1 cellular context compared by ENCODE assay signal in the genomic region with DNA sequence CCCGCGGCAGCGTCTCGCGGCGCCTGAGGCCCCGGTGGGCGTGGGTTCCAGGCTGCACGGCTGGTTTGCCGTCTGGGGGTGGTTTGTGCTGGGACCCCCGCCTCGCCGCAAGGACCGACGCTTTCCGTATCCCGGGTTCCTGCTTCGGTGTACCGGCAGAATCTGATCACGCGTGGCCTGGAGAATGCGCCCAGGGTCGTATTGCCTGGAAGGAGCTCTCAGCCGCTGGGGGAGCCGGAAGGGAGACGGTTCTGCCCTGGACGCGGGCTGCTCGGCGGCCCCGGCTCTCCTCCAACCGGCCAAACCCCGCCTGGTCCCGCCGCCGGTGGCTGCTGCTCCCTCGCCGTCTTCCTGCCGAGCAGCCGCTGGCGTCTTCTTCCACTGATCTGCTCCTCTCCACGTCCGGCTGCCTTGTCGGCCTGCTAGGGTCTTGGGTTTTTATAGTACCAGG.
TF ChIP-seq lines count a peak whose summit lies in the region.

No MANE protein-coding gene starts in this region.

TF ChIP-seq in HCT116, 20 proteins besides CTCF, POLR2A, EP300 and RAD21 (continued from another document):
- TF ChIP-seq, protein P1, sequence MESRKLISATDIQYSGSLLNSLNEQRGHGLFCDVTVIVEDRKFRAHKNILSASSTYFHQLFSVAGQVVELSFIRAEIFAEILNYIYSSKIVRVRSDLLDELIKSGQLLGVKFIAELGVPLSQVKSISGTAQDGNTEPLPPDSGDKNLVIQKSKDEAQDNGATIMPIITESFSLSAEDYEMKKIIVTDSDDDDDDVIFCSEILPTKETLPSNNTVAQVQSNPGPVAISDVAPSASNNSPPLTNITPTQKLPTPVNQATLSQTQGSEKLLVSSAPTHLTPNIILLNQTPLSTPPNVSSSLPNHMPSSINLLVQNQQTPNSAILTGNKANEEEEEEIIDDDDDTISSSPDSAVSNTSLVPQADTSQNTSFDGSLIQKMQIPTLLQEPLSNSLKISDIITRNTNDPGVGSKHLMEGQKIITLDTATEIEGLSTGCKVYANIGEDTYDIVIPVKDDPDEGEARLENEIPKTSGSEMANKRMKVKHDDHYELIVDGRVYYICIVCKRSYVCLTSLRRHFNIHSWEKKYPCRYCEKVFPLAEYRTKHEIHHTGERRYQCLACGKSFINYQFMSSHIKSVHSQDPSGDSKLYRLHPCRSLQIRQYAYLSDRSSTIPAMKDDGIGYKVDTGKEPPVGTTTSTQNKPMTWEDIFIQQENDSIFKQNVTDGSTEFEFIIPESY (IDR thresholded peaks at IDR 0.05; ENCODE audit: extremely low read depth, insufficient replicate concordance, low read length): no peak
- no peak for TF ChIP-seq EGR1 (IDR thresholded peaks at IDR 0.05; ENCODE audit: low read depth)
- TF ChIP-seq, protein P2, sequence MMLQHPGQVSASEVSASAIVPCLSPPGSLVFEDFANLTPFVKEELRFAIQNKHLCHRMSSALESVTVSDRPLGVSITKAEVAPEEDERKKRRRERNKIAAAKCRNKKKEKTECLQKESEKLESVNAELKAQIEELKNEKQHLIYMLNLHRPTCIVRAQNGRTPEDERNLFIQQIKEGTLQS (IDR thresholded peaks at IDR 0.05): no peak
